ENCODE assay signal across 28 cellular contexts in the genomic region with DNA sequence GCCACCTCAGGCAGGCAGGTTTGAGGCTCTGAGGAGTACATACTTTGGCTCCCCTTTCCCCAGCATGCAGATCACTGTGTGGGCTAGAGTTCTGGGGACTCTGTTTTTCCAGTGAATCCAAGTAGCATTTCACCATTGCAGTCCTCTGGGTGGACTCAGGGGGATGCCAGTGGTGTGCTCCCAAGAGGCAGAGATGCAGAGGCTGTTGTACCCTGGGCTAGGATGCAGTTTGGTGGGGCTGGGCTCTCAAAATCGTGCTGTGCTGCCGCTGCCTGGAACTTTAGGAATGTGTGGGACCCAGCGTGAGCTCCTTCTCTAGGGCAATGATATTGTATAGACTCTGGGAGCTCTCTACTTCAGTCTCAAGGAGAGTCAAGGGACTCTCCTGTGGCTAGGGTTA.
DNase-seq lines count a peak whose midpoint lies in the region; ATAC-seq and TF ChIP-seq lines count a peak whose summit lies in the region.
"Had no signal": no experiment of that assay in that cellular context is flagged by ENCODE, and none has a peak within 500 bp of the region (broad histone marks: within the 10 kb centered on the region; RNA-seq: fewer than 3 reads in every experiment).

No MANE protein-coding gene starts in this region.

- peaks cover 3% of the 10 kb centered on the region; the same call in 1 of the 3 replicates for H3K4me1 Mint-ChIP-seq in GM23338
- H3K4me1 Mint-ChIP-seq in WTC11: no peaks in the 10 kb centered on the region
- H3K4me1 Mint-ChIP-seq: T-cell had no signal

- no peaks in the 10 kb centered on the region for H3K36me3 ChIP-seq in BLaER1 treated with 17β-estradiol and CSF1 and Interleukin-3, amounts not matched to agents 10 nM and 100 nM
- no peaks in the 10 kb centered on the region for H3K36me3 ChIP-seq in GM23338 (ENCODE audit: insufficient read depth)

- H3K27ac Mint-ChIP-seq in GM23338 (no peak overlapping the region; the same call in 1 of the 2 replicates), WTC11 (no peak overlapping the region)
- H3K27ac Mint-ChIP-seq: CD8-positive, alpha-beta T cell; T-cell had no signal

- H3K4me3 Mint-ChIP-seq in GM23338: no peak overlapping the region
- no peak overlapping the region for H3K4me3 Mint-ChIP-seq in WTC11
- H3K4me3 Mint-ChIP-seq: CD8-positive, alpha-beta T cell; T-cell had no signal

- no peaks in the 10 kb centered on the region for H3K79me2 ChIP-seq in GM23338 (replicated peaks; ENCODE audit: insufficient read depth)

- CTCF ChIA-PET in WTC11 (lab: Charles Lee): interaction anchor here (1.1 to 1.3 kb wide), 3 partner anchors 10 to 42 kb away, joined by 3 to 5 read pairs (median 4); no protein-coding TSS in a partner anchor

- peaks cover 0 to 17% (median 14%) of the 10 kb centered on the region in 10 experiments; a peak in 14 of 20 replicates for H3K4me1 ChIP-seq in BLaER1 treated with 17β-estradiol and CSF1 and Interleukin-3, amounts not matched to agents 10 nM and 100 nM
- no peaks in the 10 kb centered on the region for H3K4me1 ChIP-seq in GM23338 (ENCODE audit: insufficient read depth)
- H3K4me1 ChIP-seq: A549, Caco-2 had no signal

- H3K9me3 Mint-ChIP-seq in GM23338 (no peaks in the 10 kb centered on the region), WTC11 (peaks cover 14% of the 10 kb centered on the region)
- H3K9me3 Mint-ChIP-seq: CD8-positive, alpha-beta T cell; T-cell had no signal

- H3K36me3 Mint-ChIP-seq in GM23338 (ENCODE audit: low read depth) (no peaks in the 10 kb centered on the region), WTC11 (no peaks in the 10 kb centered on the region)
- H3K36me3 Mint-ChIP-seq: CD8-positive, alpha-beta T cell; T-cell had no signal

- H3K4me3 ChIP-seq in BLaER1 treated with 17β-estradiol and CSF1 and Interleukin-3, amounts not matched to agents 10 nM and 100 nM: no peak overlapping the region
- no peak overlapping the region for H3K4me3 ChIP-seq in GM23338
- H3K4me3 ChIP-seq: A549 had no signal

- no peaks in the 10 kb centered on the region for H4K20me1 ChIP-seq in BLaER1 treated with 17β-estradiol and CSF1 and Interleukin-3, amounts not matched to agents 10 nM and 100 nM
- no peaks in the 10 kb centered on the region for H4K20me1 ChIP-seq in GM23338 (replicated peaks; ENCODE audit: insufficient read depth)

- ATAC-seq in GM23338: peak; percentile 97
- peak; percentile 96 for ATAC-seq in WTC11
- ATAC-seq: CD8-positive, alpha-beta T cell; HCT116; T-cell had no signal

- H3K9me2 ChIP-seq in GM23338 (ENCODE audit: insufficient read depth): no peaks in the 10 kb centered on the region

- H3K4me2 ChIP-seq in BLaER1 treated with 17β-estradiol and CSF1 and Interleukin-3, amounts not matched to agents 10 nM and 100 nM: peak overlapping the region in 8 of 11 experiments; percentile 24 to 72 (median 54); a peak in 15 of 22 replicates
- H3K4me2 ChIP-seq in GM23338: no peak overlapping the region
- H3K4me2 ChIP-seq: A549 had no signal

- TF ChIP-seq CTCF in GM23338 (conservative IDR thresholded peaks at IDR 0.05; ENCODE audit: low read depth in 2 of 2) (0 out of 4 replicates have a peak, but pooled peaks of 1 of the 2 experiments have one; percentile 3), WTC11 (IDR thresholded peaks at IDR 0.05) (no peak)

- H3K27me3 Mint-ChIP-seq in GM23338 (ENCODE audit: insufficient read depth, low read depth, poor library complexity): no peaks in the 10 kb centered on the region
- H3K27me3 Mint-ChIP-seq in WTC11 (ENCODE audit: low read depth): no peaks in the 10 kb centered on the region

- no peak overlapping the region for H3K27ac ChIP-seq in BLaER1 treated with 17β-estradiol and CSF1 and Interleukin-3, amounts not matched to agents 10 nM and 100 nM
- H3K27ac ChIP-seq in GM23338 (ENCODE audit: low read depth): no peak overlapping the region
- H3K27ac ChIP-seq: A549, C4-2B, HL-60 had no signal

- H3K9ac ChIP-seq in BLaER1 treated with 17β-estradiol and CSF1 and Interleukin-3, amounts not matched to agents 10 nM and 100 nM: no peak overlapping the region

- no peaks in the 10 kb centered on the region for H3F3A ChIP-seq in GM23338 (replicated peaks; ENCODE audit: low read depth)

- peak; percentile 55 for DNase-seq in GM23338 (ENCODE audit: low spot score)
- DNase-seq in WTC11 (ENCODE audit: low spot score): peak; percentile 21
- DNase-seq in iPS DF 4.7 (ENCODE audit: extremely low read depth, low spot score): peak; percentile 16
- DNase-seq in retina: no peak
- no peak for DNase-seq in stimulated activated CD4-positive, alpha-beta T cell treated with anti-CD3 and anti-CD28 coated beads, Interleukin-15, amount 100 ng/mL, for 24 hours
- no peak for DNase-seq in activated T-cell treated with anti-CD3 and anti-CD28 coated beads, Interleukin-2, amount 50 U/mL, for 1 hour
- DNase-seq in HCEC 1CT: no peak
- DNase-seq: AML-193; Caco-2; CD8-positive, alpha-beta T cell; DMS79 treated with DMSO at 0.1 percent for 48 hours; Karpas-422; NCI-H1092 treated with DMSO at 0.1 percent for 48 hours; NCI-H1436 treated with DMSO at 0.1 percent for 48 hours; NCI-H187 treated with DMSO at 0.1 percent for 48 hours; NCI-H2171 treated with DMSO at 0.1 percent for 48 hours; NCI-H345; NCI-H510A treated with DMSO at 0.1 percent for 48 hours; NCI-H82; NK-92 treated with Interleukin-12 subunit alpha and Interleukin-12 subunit beta, amount 100 ng/mL, for 24 hours; Right ventricle myocardium superior; RPMI8226; T-cell had no signal

- peaks cover 0 to 11% (median 4%) of the 10 kb centered on the region in 11 experiments; a peak in 2 of 22 replicates for H3K9me3 ChIP-seq in BLaER1 treated with 17β-estradiol and CSF1 and Interleukin-3, amounts not matched to agents 10 nM and 100 nM (replicated peaks in 1 of 11)
- H3K9me3 ChIP-seq: A549, Caco-2 had no signal

- H2AFZ ChIP-seq in GM23338: peak overlapping the region; percentile 72

- POLR2A ChIA-PET in WTC11 (lab: Charles Lee): no interaction called here

- no peaks in the 10 kb centered on the region for H3K27me3 ChIP-seq in BLaER1 treated with 17β-estradiol and CSF1 and Interleukin-3, amounts not matched to agents 10 nM and 100 nM
- no peaks in the 10 kb centered on the region for H3K27me3 ChIP-seq in GM23338 (ENCODE audit: insufficient read depth)

TF ChIP-seq in GM23338, 12 proteins besides CTCF, POLR2A, EP300 and RAD21 (continues in another document):
- no peak for TF ChIP-seq NANOG (IDR thresholded peaks at IDR 0.05; ENCODE audit: borderline replicate concordance)

TF ChIP-seq in WTC11, 78 proteins besides CTCF, POLR2A, EP300 and RAD21:
- TF ChIP-seq ETV6 (CRISPR knock-in tag; IDR thresholded peaks at IDR 0.05): no peak
- TF ChIP-seq ZNF423 (CRISPR knock-in tag; IDR thresholded peaks at IDR 0.05): no peak
- TF ChIP-seq ZNF121 (CRISPR knock-in tag; IDR thresholded peaks at IDR 0.05): no peak
- no peak for TF ChIP-seq TP53 (CRISPR knock-in tag; IDR thresholded peaks at IDR 0.05)
- TF ChIP-seq KAT7 (CRISPR knock-in tag; IDR thresholded peaks at IDR 0.05; ENCODE audit: borderline replicate concordance): no peak
- TF ChIP-seq NR3C1 (CRISPR knock-in tag; conservative IDR thresholded peaks at IDR 0.05; ENCODE audit: low read depth): no peak
- no peak for TF ChIP-seq HMGA2 (CRISPR knock-in tag; IDR thresholded peaks at IDR 0.05)
- TF ChIP-seq ZNF263 (CRISPR knock-in tag; IDR thresholded peaks at IDR 0.05; ENCODE audit: low read depth): no peak
- TF ChIP-seq TEAD4 (CRISPR knock-in tag; IDR thresholded peaks at IDR 0.05): no peak
- TF ChIP-seq IRF2 (CRISPR knock-in tag; IDR thresholded peaks at IDR 0.05; ENCODE audit: borderline replicate concordance, low read depth): no peak
- no peak for TF ChIP-seq IRF1 (CRISPR knock-in tag; IDR thresholded peaks at IDR 0.05)
- TF ChIP-seq ZBTB43 (CRISPR knock-in tag; IDR thresholded peaks at IDR 0.05): no peak

Comparison
In these comparisons a context has a peak if more than half of its experiments do, and no peak if none do; other contexts are left out.
1. DNase-seq: peak in GM23338 (single experiment), WTC11 (single experiment) and iPS DF 4.7 (single experiment); none in retina (single experiment), stimulated activated CD4-positive, alpha-beta T cell treated with anti-CD3 and anti-CD28 coated beads, Interleukin-15, amount 100 ng/mL, for 24 hours (single experiment), activated T-cell treated with anti-CD3 and anti-CD28 coated beads, Interleukin-2, amount 50 U/mL, for 1 hour (single experiment) and HCEC 1CT (single experiment).